Comparison of ENCODE assay signal across 1 cellular context in genomic region chr1:180911640-180912161, GRCh38.
TF ChIP-seq lines count a peak whose summit lies in the region.

No MANE protein-coding gene starts in this region.

TF ChIP-seq in GM12878, 131 proteins besides CTCF, POLR2A, EP300 and RAD21 (continued from another document):
- TF ChIP-seq, protein P1, sequence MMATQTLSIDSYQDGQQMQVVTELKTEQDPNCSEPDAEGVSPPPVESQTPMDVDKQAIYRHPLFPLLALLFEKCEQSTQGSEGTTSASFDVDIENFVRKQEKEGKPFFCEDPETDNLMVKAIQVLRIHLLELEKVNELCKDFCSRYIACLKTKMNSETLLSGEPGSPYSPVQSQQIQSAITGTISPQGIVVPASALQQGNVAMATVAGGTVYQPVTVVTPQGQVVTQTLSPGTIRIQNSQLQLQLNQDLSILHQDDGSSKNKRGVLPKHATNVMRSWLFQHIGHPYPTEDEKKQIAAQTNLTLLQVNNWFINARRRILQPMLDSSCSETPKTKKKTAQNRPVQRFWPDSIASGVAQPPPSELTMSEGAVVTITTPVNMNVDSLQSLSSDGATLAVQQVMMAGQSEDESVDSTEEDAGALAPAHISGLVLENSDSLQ (IDR thresholded peaks at IDR 0.05) = no peak
- TF ChIP-seq HDAC6 (IDR thresholded peaks at IDR 0.05; ENCODE audit: unreplicated experiment) (no peak), ZNF592 (IDR thresholded peaks at IDR 0.05) (peak; percentile 97), WRNIP1 (IDR thresholded peaks at IDR 0.05; ENCODE audit: borderline replicate concordance, low read depth, low read length) (no peak), TAF1 (IDR thresholded peaks at IDR 0.05; ENCODE audit: borderline replicate concordance, low read depth, low read length) (no peak), LARP7 (IDR thresholded peaks at IDR 0.05) (0 out of 2 replicates have a peak, but pooled peaks have one; percentile 18)
- TF ChIP-seq, protein P2, sequence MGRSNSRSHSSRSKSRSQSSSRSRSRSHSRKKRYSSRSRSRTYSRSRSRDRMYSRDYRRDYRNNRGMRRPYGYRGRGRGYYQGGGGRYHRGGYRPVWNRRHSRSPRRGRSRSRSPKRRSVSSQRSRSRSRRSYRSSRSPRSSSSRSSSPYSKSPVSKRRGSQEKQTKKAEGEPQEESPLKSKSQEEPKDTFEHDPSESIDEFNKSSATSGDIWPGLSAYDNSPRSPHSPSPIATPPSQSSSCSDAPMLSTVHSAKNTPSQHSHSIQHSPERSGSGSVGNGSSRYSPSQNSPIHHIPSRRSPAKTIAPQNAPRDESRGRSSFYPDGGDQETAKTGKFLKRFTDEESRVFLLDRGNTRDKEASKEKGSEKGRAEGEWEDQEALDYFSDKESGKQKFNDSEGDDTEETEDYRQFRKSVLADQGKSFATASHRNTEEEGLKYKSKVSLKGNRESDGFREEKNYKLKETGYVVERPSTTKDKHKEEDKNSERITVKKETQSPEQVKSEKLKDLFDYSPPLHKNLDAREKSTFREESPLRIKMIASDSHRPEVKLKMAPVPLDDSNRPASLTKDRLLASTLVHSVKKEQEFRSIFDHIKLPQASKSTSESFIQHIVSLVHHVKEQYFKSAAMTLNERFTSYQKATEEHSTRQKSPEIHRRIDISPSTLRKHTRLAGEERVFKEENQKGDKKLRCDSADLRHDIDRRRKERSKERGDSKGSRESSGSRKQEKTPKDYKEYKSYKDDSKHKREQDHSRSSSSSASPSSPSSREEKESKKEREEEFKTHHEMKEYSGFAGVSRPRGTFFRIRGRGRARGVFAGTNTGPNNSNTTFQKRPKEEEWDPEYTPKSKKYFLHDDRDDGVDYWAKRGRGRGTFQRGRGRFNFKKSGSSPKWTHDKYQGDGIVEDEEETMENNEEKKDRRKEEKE (IDR thresholded peaks at IDR 0.05) = no peak
- TF ChIP-seq, protein P3, sequence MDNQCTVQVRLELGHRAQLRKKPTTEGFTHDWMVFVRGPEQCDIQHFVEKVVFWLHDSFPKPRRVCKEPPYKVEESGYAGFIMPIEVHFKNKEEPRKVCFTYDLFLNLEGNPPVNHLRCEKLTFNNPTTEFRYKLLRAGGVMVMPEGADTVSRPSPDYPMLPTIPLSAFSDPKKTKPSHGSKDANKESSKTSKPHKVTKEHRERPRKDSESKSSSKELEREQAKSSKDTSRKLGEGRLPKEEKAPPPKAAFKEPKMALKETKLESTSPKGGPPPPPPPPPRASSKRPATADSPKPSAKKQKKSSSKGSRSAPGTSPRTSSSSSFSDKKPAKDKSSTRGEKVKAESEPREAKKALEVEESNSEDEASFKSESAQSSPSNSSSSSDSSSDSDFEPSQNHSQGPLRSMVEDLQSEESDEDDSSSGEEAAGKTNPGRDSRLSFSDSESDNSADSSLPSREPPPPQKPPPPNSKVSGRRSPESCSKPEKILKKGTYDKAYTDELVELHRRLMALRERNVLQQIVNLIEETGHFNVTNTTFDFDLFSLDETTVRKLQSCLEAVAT (IDR thresholded peaks at IDR 0.05) = peak; percentile 84
- TF ChIP-seq, protein P4, sequence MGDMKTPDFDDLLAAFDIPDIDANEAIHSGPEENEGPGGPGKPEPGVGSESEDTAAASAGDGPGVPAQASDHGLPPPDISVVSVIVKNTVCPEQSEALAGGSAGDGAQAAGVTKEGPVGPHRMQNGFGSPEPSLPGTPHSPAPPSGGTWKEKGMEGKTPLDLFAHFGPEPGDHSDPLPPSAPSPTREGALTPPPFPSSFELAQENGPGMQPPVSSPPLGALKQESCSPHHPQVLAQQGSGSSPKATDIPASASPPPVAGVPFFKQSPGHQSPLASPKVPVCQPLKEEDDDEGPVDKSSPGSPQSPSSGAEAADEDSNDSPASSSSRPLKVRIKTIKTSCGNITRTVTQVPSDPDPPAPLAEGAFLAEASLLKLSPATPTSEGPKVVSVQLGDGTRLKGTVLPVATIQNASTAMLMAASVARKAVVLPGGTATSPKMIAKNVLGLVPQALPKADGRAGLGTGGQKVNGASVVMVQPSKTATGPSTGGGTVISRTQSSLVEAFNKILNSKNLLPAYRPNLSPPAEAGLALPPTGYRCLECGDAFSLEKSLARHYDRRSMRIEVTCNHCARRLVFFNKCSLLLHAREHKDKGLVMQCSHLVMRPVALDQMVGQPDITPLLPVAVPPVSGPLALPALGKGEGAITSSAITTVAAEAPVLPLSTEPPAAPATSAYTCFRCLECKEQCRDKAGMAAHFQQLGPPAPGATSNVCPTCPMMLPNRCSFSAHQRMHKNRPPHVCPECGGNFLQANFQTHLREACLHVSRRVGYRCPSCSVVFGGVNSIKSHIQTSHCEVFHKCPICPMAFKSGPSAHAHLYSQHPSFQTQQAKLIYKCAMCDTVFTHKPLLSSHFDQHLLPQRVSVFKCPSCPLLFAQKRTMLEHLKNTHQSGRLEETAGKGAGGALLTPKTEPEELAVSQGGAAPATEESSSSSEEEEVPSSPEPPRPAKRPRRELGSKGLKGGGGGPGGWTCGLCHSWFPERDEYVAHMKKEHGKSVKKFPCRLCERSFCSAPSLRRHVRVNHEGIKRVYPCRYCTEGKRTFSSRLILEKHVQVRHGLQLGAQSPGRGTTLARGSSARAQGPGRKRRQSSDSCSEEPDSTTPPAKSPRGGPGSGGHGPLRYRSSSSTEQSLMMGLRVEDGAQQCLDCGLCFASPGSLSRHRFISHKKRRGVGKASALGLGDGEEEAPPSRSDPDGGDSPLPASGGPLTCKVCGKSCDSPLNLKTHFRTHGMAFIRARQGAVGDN (IDR thresholded peaks at IDR 0.05) = peak; percentile 93
